15 cellular contexts compared by ENCODE assay signal in genomic region chr17:17127156-17127555, GRCh38.
DNase-seq lines count a peak whose midpoint lies in the region; ATAC-seq and TF ChIP-seq lines count a peak whose summit lies in the region.
"Had no signal": no experiment of that assay in that cellular context is flagged by ENCODE, and none has a peak within 500 bp of the region (broad histone marks: within the 10 kb centered on the region; RNA-seq: fewer than 3 reads in every experiment).

No MANE protein-coding gene starts in this region.

- ATAC-seq in T-cell (replicated peaks in 1 of 4) (no peak), HG03442 (IDR thresholded peaks at IDR 0.05; ENCODE audit: unreplicated experiment) (no peak)
- peak; percentile 21 for ATAC-seq in effector memory CD8-positive, alpha-beta T cell (replicated peaks)
- ATAC-seq: Panc1; stimulated activated naive B cell treated with anti-CD40 and anti-IgM and Interleukin-4, amounts not matched to agents 10 μg/mL and 1 μg/mL and 100 μg/mL, for 72 hours had no signal

- intact Hi-C loops in spleen (cut with DNase I; ENCODE audit: low total_unique reads): no loop called here

- DNase-seq in activated T-cell treated with anti-CD3 and anti-CD28 coated beads, Interleukin-2, amount 50 U/mL, for 24 hours: no peak
- DNase-seq in activated T-cell treated with anti-CD3 and anti-CD28 coated beads for 4 hours (no peak), T-cell (no peak), spleen (peak; percentile 73), SW 1271 (lab: John Stamatoyannopoulos, UW) (no peak)
- DNase-seq in effector memory CD8-positive, alpha-beta T cell: no peak
- DNase-seq in activated CD4-positive, CD25-positive, alpha-beta regulatory T cell treated with anti-CD3 and anti-CD28 coated beads, Interleukin-2, amount 50 U/mL, for 72 hours: no peak
- DNase-seq: central memory CD4-positive, alpha-beta T cell; NCI-H82; stimulated activated naive B cell treated with anti-CD40 and anti-IgM and Interleukin-4, amounts not matched to agents 10 μg/mL and 1 μg/mL and 100 μg/mL, for 72 hours had no signal

- 85 to 95% (median 87%) methylated on average over 6 of the region's 6 CpGs for WGBS in spleen, 5 donors

- no peaks in the 10 kb centered on the region for H3K27me3 Mint-ChIP-seq in activated T-cell treated with anti-CD3 and anti-CD28 coated beads, Interleukin-2, amount 50 U/mL, for 24 hours
- no peaks in the 10 kb centered on the region for H3K27me3 Mint-ChIP-seq in T-cell
- no peaks in the 10 kb centered on the region for H3K27me3 Mint-ChIP-seq in effector memory CD8-positive, alpha-beta T cell
- H3K27me3 Mint-ChIP-seq: activated naive CD8-positive, alpha-beta T cell; stimulated activated naive B cell treated with anti-CD40 and anti-IgM and Interleukin-4, amounts not matched to agents 10 μg/mL and 1 μg/mL and 100 μg/mL, for 72 hours; type B pancreatic cell had no signal

- POLR2A ChIA-PET in T-cell (lab: Charles Lee): no interaction called here

- no peaks in the 10 kb centered on the region for H3K9me3 ChIP-seq in spleen
- H3K9me3 ChIP-seq: left lung had no signal

- H3K27me3 ChIP-seq in spleen (replicated peaks in 1 of 7): no peaks in the 10 kb centered on the region
- H3K27me3 ChIP-seq: left lung had no signal

- peaks cover 48% of the 10 kb centered on the region for H3K36me3 Mint-ChIP-seq in activated T-cell treated with anti-CD3 and anti-CD28 coated beads, Interleukin-2, amount 50 U/mL, for 24 hours (ENCODE audit: low read depth)
- H3K36me3 Mint-ChIP-seq in T-cell: peaks cover 13% of the 10 kb centered on the region
- peaks cover 3% of the 10 kb centered on the region for H3K36me3 Mint-ChIP-seq in effector memory CD8-positive, alpha-beta T cell (ENCODE audit: insufficient read depth)
- H3K36me3 Mint-ChIP-seq: activated naive CD8-positive, alpha-beta T cell had no signal

- no peak overlapping the region for H3K4me3 Mint-ChIP-seq in activated T-cell treated with anti-CD3 and anti-CD28 coated beads, Interleukin-2, amount 50 U/mL, for 24 hours
- peak overlapping the region; percentile 31 to 77 (median 31) for H3K4me3 Mint-ChIP-seq in T-cell
- peak overlapping the region; percentile 76 to 84 for H3K4me3 Mint-ChIP-seq in effector memory CD8-positive, alpha-beta T cell
- H3K4me3 Mint-ChIP-seq: stimulated activated naive B cell treated with anti-CD40 and anti-IgM and Interleukin-4, amounts not matched to agents 10 μg/mL and 1 μg/mL and 100 μg/mL, for 72 hours; type B pancreatic cell had no signal

- CTCF ChIA-PET in T-cell (lab: Charles Lee): no interaction called here

- no peak overlapping the region for H3K4me3 ChIP-seq in spleen
- H3K4me3 ChIP-seq: left lung had no signal

- H3K27ac ChIP-seq in spleen: peak overlapping the region in 4 of 8 donors; percentile 58 to 81 (median 60)

- H3K27ac Mint-ChIP-seq in activated T-cell treated with anti-CD3 and anti-CD28 coated beads, Interleukin-2, amount 50 U/mL, for 24 hours: peak overlapping the region; percentile 72
- H3K27ac Mint-ChIP-seq in T-cell: peak overlapping the region; percentile 92 to 95
- peak overlapping the region; percentile 88 to 95 for H3K27ac Mint-ChIP-seq in effector memory CD8-positive, alpha-beta T cell
- H3K27ac Mint-ChIP-seq: stimulated activated naive B cell treated with anti-CD40 and anti-IgM and Interleukin-4, amounts not matched to agents 10 μg/mL and 1 μg/mL and 100 μg/mL, for 72 hours; type B pancreatic cell had no signal

- TF ChIP-seq CTCF in spleen (IDR thresholded peaks at IDR 0.05 in 8 of 11, conservative IDR thresholded peaks at IDR 0.05 in 3 of 11): no peak

- H3K4me1 ChIP-seq in spleen: peaks cover 15 to 77% (median 46%) of the 10 kb centered on the region in 6 donors

- peaks cover 0 to 60% (median 44%) of the 10 kb centered on the region in 6 donors for H3K36me3 ChIP-seq in spleen

- TF ChIP-seq POLR2A in spleen (IDR thresholded peaks at IDR 0.05): no peak

- no peaks in the 10 kb centered on the region for H3K9me3 Mint-ChIP-seq in activated T-cell treated with anti-CD3 and anti-CD28 coated beads, Interleukin-2, amount 50 U/mL, for 24 hours
- H3K9me3 Mint-ChIP-seq in T-cell: no peaks in the 10 kb centered on the region
- H3K9me3 Mint-ChIP-seq in effector memory CD8-positive, alpha-beta T cell: no peaks in the 10 kb centered on the region
- H3K9me3 Mint-ChIP-seq: stimulated activated naive B cell treated with anti-CD40 and anti-IgM and Interleukin-4, amounts not matched to agents 10 μg/mL and 1 μg/mL and 100 μg/mL, for 72 hours; type B pancreatic cell had no signal

- H3K4me1 Mint-ChIP-seq in activated T-cell treated with anti-CD3 and anti-CD28 coated beads, Interleukin-2, amount 50 U/mL, for 24 hours (ENCODE audit: low read depth): peaks cover 44% of the 10 kb centered on the region
- H3K4me1 Mint-ChIP-seq in T-cell: peaks cover 45 to 69% (median 55%) of the 10 kb centered on the region in 3 donors
- H3K4me1 Mint-ChIP-seq in effector memory CD8-positive, alpha-beta T cell (ENCODE audit: low read depth in 2 of 2): peaks cover 68 to 69% of the 10 kb centered on the region in 2 donors
